10 cellular contexts compared by ENCODE assay signal in the genomic region with DNA sequence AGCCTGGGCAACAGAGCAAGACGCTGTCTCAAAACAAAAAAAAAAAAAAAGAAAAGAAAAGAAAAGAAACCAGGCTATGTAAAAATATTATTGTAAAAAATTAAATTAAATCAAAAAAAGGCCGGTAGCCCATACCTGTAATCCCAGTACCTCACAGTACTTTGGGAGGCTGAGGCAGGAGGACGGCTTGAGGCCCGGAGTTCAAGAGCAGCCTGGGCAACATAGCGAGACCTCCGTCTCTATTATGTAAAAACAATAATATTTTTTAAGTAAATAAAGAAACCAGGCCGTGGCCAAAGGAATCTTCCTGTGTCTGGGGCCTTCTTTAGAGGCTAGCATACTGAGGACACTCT. TPM values are rescaled to one million over a fixed set of nuclear protein-coding genes. Genes with fewer than 3 reads are reported as not detected.
DNase-seq lines count a peak whose midpoint lies in the region; ATAC-seq and TF ChIP-seq lines count a peak whose summit lies in the region.
"Had no signal": no experiment of that assay in that cellular context is flagged by ENCODE, and none has a peak within 500 bp of the region (broad histone marks: within the 10 kb centered on the region; RNA-seq: fewer than 3 reads in every experiment).

No MANE protein-coding gene starts in this region.

- TF ChIP-seq POLR2A in transverse colon (IDR thresholded peaks at IDR 0.05), result no peak

- H3K9me3 ChIP-seq in transverse colon, result no peaks in the 10 kb centered on the region

- no peaks in the 10 kb centered on the region for H3K27me3 Mint-ChIP-seq in activated naive CD4-positive, alpha-beta T cell treated with anti-CD3 and anti-CD28 coated beads, Interleukin-2, amount 50 U/mL, for 24 hours
- H3K27me3 Mint-ChIP-seq in brain (peaks cover 12% of the 10 kb centered on the region), memory B cell (no peaks in the 10 kb centered on the region)

- peaks cover 8% of the 10 kb centered on the region for H3K36me3 Mint-ChIP-seq in activated naive CD4-positive, alpha-beta T cell treated with anti-CD3 and anti-CD28 coated beads, Interleukin-2, amount 50 U/mL, for 24 hours
- peaks cover 24% of the 10 kb centered on the region for H3K36me3 Mint-ChIP-seq in brain
- H3K36me3 Mint-ChIP-seq in memory B cell, result peaks cover 18% of the 10 kb centered on the region

- no peaks in the 10 kb centered on the region for H3K9me3 Mint-ChIP-seq in activated naive CD4-positive, alpha-beta T cell treated with anti-CD3 and anti-CD28 coated beads, Interleukin-2, amount 50 U/mL, for 24 hours
- H3K9me3 Mint-ChIP-seq in brain, result peaks cover 0 to 2% (median 0%) of the 10 kb centered on the region in 5 experiments
- H3K9me3 Mint-ChIP-seq in memory B cell, result peaks cover 4% of the 10 kb centered on the region

- in situ Hi-C loops in transverse colon (cut with MboI; ENCODE audit: low pct_ligation_motif_present in 1 of 4, low pct_unique_long_range_greater_than_20kb in 1 of 4, low sequenced_read_pairs in 3 of 4), result no loop called here

- intact Hi-C loops in transverse colon (cut with DNase I; ENCODE audit: low total_unique reads), result no loop called here

- ATAC-seq in memory B cell (ENCODE audit: low read depth) (no peak), GM18511 (IDR thresholded peaks at IDR 0.05; ENCODE audit: unreplicated experiment) (no peak)

- peak overlapping the region; percentile 96 to 99 (median 98) for H3K27ac ChIP-seq in transverse colon

- TF ChIP-seq EP300 in transverse colon (IDR thresholded peaks at IDR 0.05; ENCODE audit: low read depth), result no peak

- H3K27ac Mint-ChIP-seq in activated naive CD4-positive, alpha-beta T cell treated with anti-CD3 and anti-CD28 coated beads, Interleukin-2, amount 50 U/mL, for 24 hours, result no peak overlapping the region
- H3K27ac Mint-ChIP-seq in brain (peak overlapping the region; percentile 91 to 98 (median 97)), memory B cell (peak overlapping the region; percentile 73)

- peak overlapping the region; percentile 62 to 81 (median 76) for H3K4me3 ChIP-seq in transverse colon

- no peak for DNase-seq in activated naive CD4-positive, alpha-beta T cell (lab: John Stamatoyannopoulos, UW)
- DNase-seq in memory B cell (ENCODE audit: low spot score in 2 of 2) (no peak), transverse colon (no peak), T1000 (lab: John Stamatoyannopoulos, UW) (no peak), dermis blood vessel endothelial cell (no peak)

- peaks cover 0 to 14% (median 9%) of the 10 kb centered on the region in 4 donors for H3K36me3 ChIP-seq in transverse colon

- peaks cover 3 to 31% (median 27%) of the 10 kb centered on the region in 4 donors for H3K4me1 ChIP-seq in transverse colon

- TF ChIP-seq CTCF in brain (conservative IDR thresholded peaks at IDR 0.05) (no peak), transverse colon (IDR thresholded peaks at IDR 0.05) (no peak)

- peak overlapping the region; percentile 87 for H3K4me3 Mint-ChIP-seq in activated naive CD4-positive, alpha-beta T cell treated with anti-CD3 and anti-CD28 coated beads, Interleukin-2, amount 50 U/mL, for 24 hours
- H3K4me3 Mint-ChIP-seq in brain (peak overlapping the region; percentile 97 to 98 (median 98)), memory B cell (peak overlapping the region; percentile 98)

- peaks cover 17% of the 10 kb centered on the region for H3K4me1 Mint-ChIP-seq in activated naive CD4-positive, alpha-beta T cell treated with anti-CD3 and anti-CD28 coated beads, Interleukin-2, amount 50 U/mL, for 24 hours
- H3K4me1 Mint-ChIP-seq in brain (peaks cover 20% of the 10 kb centered on the region), memory B cell (peaks cover 14% of the 10 kb centered on the region)

- H3K27me3 ChIP-seq in transverse colon, result no peaks in the 10 kb centered on the region

- WGBS in transverse colon (ENCODE audit: low coverage in 1 of 2), 2 donors, result 43 to 49% methylated on average over 6 to 7 of the region's 7 CpGs

RNA-seq across cellular contexts. Expression of a gene that starts 0.8 kb away (rescaled TPM):
- polyA plus RNA-seq in brain (ENCODE audit: insufficient read depth, low read depth, low replicate concordance), result 1,323 TPM
- total RNA-seq in transverse colon, result 100 to 1,000 TPM; 222 to 304 (median 248) TPM
- 314 and 443 TPM in 2 replicates for total RNA-seq in dermis blood vessel endothelial cell

RNA-seq across cellular contexts. Expression of a gene that starts 13.2 kb away (rescaled TPM):
- polyA plus RNA-seq in brain (ENCODE audit: insufficient read depth, low read depth, low replicate concordance), result 26.6 TPM
- total RNA-seq in transverse colon (10 to 100 TPM in 2 of 4 donors, 1 to 10 TPM in 1, not detected in 1; 7.8 to 26.3 (median 11.7) TPM), dermis blood vessel endothelial cell (7.1 and 24.0 TPM in 2 replicates)
- total RNA-seq: Daoy, LHCN-M2 had no signal

RNA-seq across cellular contexts. Expression of a gene that starts 23.8 kb away (rescaled TPM):
- polyA plus RNA-seq in brain (ENCODE audit: insufficient read depth, low read depth, low replicate concordance), result 684 TPM
- total RNA-seq in transverse colon (100 to 1,000 TPM in 2 of 4 donors, 10 to 100 TPM in 2; 82.4 to 175 (median 134) TPM), dermis blood vessel endothelial cell (201 and 226 TPM in 2 replicates)

RNA-seq across cellular contexts. Expression of a gene that starts 24.4 kb away (rescaled TPM):
- 230 TPM for polyA plus RNA-seq in brain (ENCODE audit: insufficient read depth, low read depth, low replicate concordance)
- total RNA-seq in transverse colon, result 10 to 100 TPM in 3 of 4 donors, not detected in 1; 15.1 to 44.9 (median 44.0) TPM
- total RNA-seq in dermis blood vessel endothelial cell, result 42.9 and 71.1 TPM in 2 replicates

RNA-seq across cellular contexts. Expression of a gene that starts 28.2 kb away (rescaled TPM):
- polyA plus RNA-seq in brain (ENCODE audit: insufficient read depth, low read depth, low replicate concordance), result not detected
- total RNA-seq in transverse colon (not detected), dermis blood vessel endothelial cell (not detected in 2 replicates)
- total RNA-seq: Daoy, LHCN-M2 had no signal
